In genomic region chr7:149284850-149285580, GRCh38 we compare ENCODE assay signal across 8 cellular contexts.
DNase-seq lines count a peak whose midpoint lies in the region; ATAC-seq lines count a peak whose summit lies in the region.

No MANE protein-coding gene starts in this region.

- DNase-seq in AG20443 (ENCODE audit: low spot score) (peak; percentile 99), NCI-H510A treated with DMSO at 0.1 percent for 48 hours (lab: John Stamatoyannopoulos, UW) (peak; percentile 88), medulla oblongata (ENCODE audit: extremely low spot score) (peak; percentile 95)
- peak; percentile 94 to 96 for DNase-seq in activated CD8-positive, alpha-beta memory T cell treated with anti-CD3 and anti-CD28 coated beads for 1 hour (ENCODE audit: extremely low read depth in 1 of 2, low read depth in 1 of 2)
- DNase-seq in effector CD8-positive, alpha-beta T cell (lab: John Stamatoyannopoulos, UW), result peak; percentile 98
- DNase-seq in stimulated activated CD4-positive, alpha-beta T cell treated with anti-CD3 and anti-CD28 coated beads, TNF-alpha, amount 100 ng/mL, for 48 hours (ENCODE audit: low read depth in 3 of 3), result peak; percentile 96 to 98 (median 96)

- ATAC-seq in GM19023 (IDR thresholded peaks at IDR 0.05; ENCODE audit: unreplicated experiment) (peak; percentile 97), HG03196 (IDR thresholded peaks at IDR 0.05; ENCODE audit: unreplicated experiment) (peak; percentile 97)

Comparison
In these comparisons a context has a peak if more than half of its experiments do, and no peak if none do; other contexts are left out.
1. Peak in every context shown above with its lines: DNase-seq and ATAC-seq.